ENCODE assay signal across 4 cellular contexts in genomic region chr17:41606930-41607329, GRCh38. TPM values are rescaled to one million over a fixed set of nuclear protein-coding genes. Genes with fewer than 3 reads are reported as not detected.
"Had no signal": no experiment of that assay in that cellular context is flagged by ENCODE, and none has a peak within 500 bp of the region (broad histone marks: within the 10 kb centered on the region; RNA-seq: fewer than 3 reads in every experiment).

No MANE protein-coding gene starts in this region.

RNA-seq across cellular contexts. Expression of gene KRT16, which starts 5.6 kb away (rescaled TPM):
- total RNA-seq: HT1080, IMR-90 had no signal
- polyA plus RNA-seq: IgD-negative memory B cell, IMR-90 had no signal

RNA-seq across cellular contexts. Expression of gene KRT17, which starts 17.4 kb away (rescaled TPM):
- polyA plus RNA-seq: IgD-negative memory B cell had no signal

RNA-seq across cellular contexts. Expression of gene KRT14, which starts 20.2 kb away (rescaled TPM):
- total RNA-seq: HT-29, IMR-90 had no signal
- polyA plus RNA-seq: IgD-negative memory B cell, IMR-90 had no signal

RNA-seq across cellular contexts. Expression of gene KRT9, which starts 35.1 kb away (rescaled TPM):
- total RNA-seq: HT-29, HT1080, IMR-90 had no signal
- polyA plus RNA-seq: IgD-negative memory B cell, IMR-90 had no signal
